In genomic region chrY:18993480-18993879, GRCh38 we compare ENCODE assay signal across 36 cellular contexts.
"Had no signal": no experiment of that assay in that cellular context is flagged by ENCODE, and none has a peak within 500 bp of the region (broad histone marks: within the 10 kb centered on the region; RNA-seq: fewer than 3 reads in every experiment).

No MANE protein-coding gene starts in this region.

- H3K4me1 ChIP-seq: adrenal gland, body of pancreas, breast epithelium had no signal

- H3K36me3 ChIP-seq: adrenal gland, brain microvascular endothelial cell, breast epithelium, cardiac muscle cell had no signal

- H3K9me3 Mint-ChIP-seq: activated B cell treated with CpG ODN at 0.5 μM for 24 hours; activated CD4-positive, alpha-beta memory T cell treated with anti-CD3 and anti-CD28 coated beads for 36 hours; activated CD4-positive, alpha-beta T cell treated with anti-CD3 and anti-CD28 coated beads, Interleukin-2, amount 10 ng/mL, durations not matched to agents 24 days and 14 days; activated CD8-positive, alpha-beta T cell treated with anti-CD3 and anti-CD28 coated beads for 36 hours; activated naive CD4-positive, alpha-beta T cell treated with anti-CD3 and anti-CD28 coated beads, Interleukin-2, amount 50 U/mL, for 72 hours; activated naive CD8-positive, alpha-beta T cell treated with anti-CD3 and anti-CD28 coated beads for 36 hours; activated T-cell treated with anti-CD3 and anti-CD28 coated beads, Interleukin-2, amount 50 U/mL, for 4 hours; activated T-cell treated with anti-CD3 and anti-CD28 coated beads, Interleukin-2, amount 50 U/mL, for 72 hours; activated T-helper 1 cell treated with anti-CD3 and anti-CD28 coated beads, Interleukin-12 subunit alpha, Interleukin-12 subunit beta, Interleukin-2, Interleukin-4 antibody, amounts not matched to agents 30 ng/mL and 10 ng/mL and 1 ng/mL, durations not matched to agents 14 hours and 24 hours and 36 hours; activated T-helper 17 cell treated with anti-CD3 and anti-CD28 coated beads, Interleukin-2, amount 50 U/mL, for 72 hours; T-helper 1 cell treated with Interleukin-12 subunit alpha and Interleukin-12 subunit beta and Interleukin-4 antibody, amounts not matched to agents 30 μg/mL and 1 μg/mL, for 36 hours; T-helper 2 cell treated with Interferon-gamma antibody and Interleukin-4, amounts not matched to agents 5 μg/mL and 100 μg/mL, for 36 hours had no signal

- ATAC-seq: activated naive CD4-positive, alpha-beta T cell treated with anti-CD3 and anti-CD28 coated beads, Interleukin-2, amount 50 U/mL, for 72 hours; activated T-cell treated with anti-CD3 and anti-CD28 coated beads, Interleukin-2, amount 50 U/mL, for 4 hours; activated T-cell treated with anti-CD3 and anti-CD28 coated beads, Interleukin-2, amount 50 U/mL, for 72 hours; activated T-helper 17 cell treated with anti-CD3 and anti-CD28 coated beads, Interleukin-2, amount 50 U/mL, for 72 hours had no signal

- H3K27ac Mint-ChIP-seq: activated B cell treated with CpG ODN at 0.5 μM for 24 hours; activated CD4-positive, alpha-beta memory T cell treated with anti-CD3 and anti-CD28 coated beads for 36 hours; activated CD4-positive, alpha-beta T cell treated with anti-CD3 and anti-CD28 coated beads, Interleukin-2, amount 10 ng/mL, durations not matched to agents 24 days and 14 days; activated CD8-positive, alpha-beta T cell treated with anti-CD3 and anti-CD28 coated beads for 36 hours; activated naive CD4-positive, alpha-beta T cell treated with anti-CD3 and anti-CD28 coated beads for 36 hours; activated naive CD4-positive, alpha-beta T cell treated with anti-CD3 and anti-CD28 coated beads, Interleukin-2, amount 50 U/mL, for 72 hours; activated naive CD8-positive, alpha-beta T cell treated with anti-CD3 and anti-CD28 coated beads for 36 hours; activated T-cell treated with anti-CD3 and anti-CD28 coated beads, Interleukin-2, amount 50 U/mL, for 72 hours; activated T-helper 1 cell treated with anti-CD3 and anti-CD28 coated beads, Interleukin-12 subunit alpha, Interleukin-12 subunit beta, Interleukin-2, Interleukin-4 antibody, amounts not matched to agents 30 ng/mL and 10 ng/mL and 1 ng/mL, durations not matched to agents 14 hours and 24 hours and 36 hours; activated T-helper 17 cell treated with anti-CD3 and anti-CD28 coated beads, Interleukin-2, amount 50 U/mL, for 72 hours; T-helper 1 cell treated with Interleukin-12 subunit alpha and Interleukin-12 subunit beta and Interleukin-4 antibody, amounts not matched to agents 30 μg/mL and 1 μg/mL, for 36 hours; T-helper 2 cell treated with Interferon-gamma antibody and Interleukin-4, amounts not matched to agents 5 μg/mL and 100 μg/mL, for 36 hours had no signal

- H3K27me3 Mint-ChIP-seq: activated B cell treated with CpG ODN at 0.5 μM for 24 hours; activated CD4-positive, alpha-beta memory T cell treated with anti-CD3 and anti-CD28 coated beads for 36 hours; activated CD4-positive, alpha-beta T cell treated with anti-CD3 and anti-CD28 coated beads, Interleukin-2, amount 10 ng/mL, durations not matched to agents 24 days and 14 days; activated CD8-positive, alpha-beta T cell treated with anti-CD3 and anti-CD28 coated beads for 36 hours; activated naive CD8-positive, alpha-beta T cell treated with anti-CD3 and anti-CD28 coated beads for 36 hours; activated T-helper 17 cell treated with anti-CD3 and anti-CD28 coated beads, Interleukin-2, amount 50 U/mL, for 72 hours; central memory CD8-positive, alpha-beta T cell had no signal

- H3K4me1 Mint-ChIP-seq: activated B cell treated with CpG ODN at 0.5 μM for 24 hours; activated CD4-positive, alpha-beta T cell treated with anti-CD3 and anti-CD28 coated beads, Interleukin-2, amount 10 ng/mL, durations not matched to agents 24 days and 14 days; activated T-helper 17 cell treated with anti-CD3 and anti-CD28 coated beads, Interleukin-2, amount 50 U/mL, for 72 hours; central memory CD8-positive, alpha-beta T cell had no signal

- H3K4me3 Mint-ChIP-seq: activated B cell treated with CpG ODN at 0.5 μM for 24 hours; activated CD4-positive, alpha-beta memory T cell treated with anti-CD3 and anti-CD28 coated beads for 36 hours; activated CD4-positive, alpha-beta T cell treated with anti-CD3 and anti-CD28 coated beads, Interleukin-2, amount 10 ng/mL, durations not matched to agents 24 days and 14 days; activated CD8-positive, alpha-beta T cell treated with anti-CD3 and anti-CD28 coated beads for 36 hours; activated naive CD4-positive, alpha-beta T cell treated with anti-CD3 and anti-CD28 coated beads for 36 hours; activated naive CD8-positive, alpha-beta T cell treated with anti-CD3 and anti-CD28 coated beads for 36 hours; activated T-cell treated with anti-CD3 and anti-CD28 coated beads, Interleukin-2, amount 50 U/mL, for 4 hours; activated T-cell treated with anti-CD3 and anti-CD28 coated beads, Interleukin-2, amount 50 U/mL, for 72 hours; activated T-helper 1 cell treated with anti-CD3 and anti-CD28 coated beads, Interleukin-12 subunit alpha, Interleukin-12 subunit beta, Interleukin-2, Interleukin-4 antibody, amounts not matched to agents 30 ng/mL and 10 ng/mL and 1 ng/mL, durations not matched to agents 14 hours and 24 hours and 36 hours; activated T-helper 17 cell treated with anti-CD3 and anti-CD28 coated beads, Interleukin-2, amount 50 U/mL, for 72 hours; central memory CD8-positive, alpha-beta T cell; T-helper 1 cell treated with Interleukin-12 subunit alpha and Interleukin-12 subunit beta and Interleukin-4 antibody, amounts not matched to agents 30 μg/mL and 1 μg/mL, for 36 hours; T-helper 2 cell treated with Interferon-gamma antibody and Interleukin-4, amounts not matched to agents 5 μg/mL and 100 μg/mL, for 36 hours had no signal

- H3K27me3 ChIP-seq: adrenal gland, body of pancreas, brain microvascular endothelial cell, breast epithelium, cardiac muscle cell had no signal

- DNase-seq: activated B cell treated with CpG ODN at 0.5 μM for 24 hours; activated CD4-positive, alpha-beta memory T cell treated with anti-CD3 and anti-CD28 coated beads for 36 hours; activated CD4-positive, alpha-beta T cell treated with anti-CD3 and anti-CD28 coated beads for 4 hours; activated CD4-positive, alpha-beta T cell treated with anti-CD3 and anti-CD28 coated beads, Interleukin-2, amount 10 ng/mL, durations not matched to agents 24 days and 14 days; activated CD4-positive, alpha-beta T cell treated with anti-CD3 and anti-CD28 coated beads, Interleukin-2, amount 50 U/mL, for 1 hour; activated CD4-positive, alpha-beta T cell treated with anti-CD3 and anti-CD28 coated beads, Interleukin-2, amount 50 U/mL, for 4 hours; activated CD4-positive, CD25-positive, alpha-beta regulatory T cell treated with anti-CD3 and anti-CD28 coated beads, Interleukin-2, amount 50 U/mL, for 72 hours; activated CD8-positive, alpha-beta memory T cell treated with anti-CD3 and anti-CD28 coated beads, Interleukin-2, amount 50 U/mL, for 4 hours; activated CD8-positive, alpha-beta T cell treated with anti-CD3 and anti-CD28 coated beads for 36 hours; activated effector memory CD4-positive, alpha-beta T cell treated with anti-CD3 and anti-CD28 coated beads, Interleukin-2, amount 50 U/mL, for 16 hours; activated gamma-delta T cell treated with Interleukin-2 at 50 U/mL for 16 hours; activated naive CD4-positive, alpha-beta T cell; activated naive CD4-positive, alpha-beta T cell treated with anti-CD3 and anti-CD28 coated beads for 36 hours; activated naive CD4-positive, alpha-beta T cell treated with anti-CD3 and anti-CD28 coated beads, Interleukin-2, amount 50 U/mL, for 16 hours; activated naive CD8-positive, alpha-beta T cell treated with anti-CD3 and anti-CD28 coated beads for 36 hours; activated T-cell treated with anti-CD3 and anti-CD28 coated beads for 4 hours; activated T-cell treated with anti-CD3 and anti-CD28 coated beads, Interleukin-2, amount 50 U/mL, for 1 hour; activated T-cell treated with anti-CD3 and anti-CD28 coated beads, Interleukin-2, amount 50 U/mL, for 4 hours; activated T-cell treated with anti-CD3 and anti-CD28 coated beads, Interleukin-2, amount 50 U/mL, for 72 hours; adrenal gland; amniotic stem cell; aorta; body of pancreas; brain microvascular endothelial cell; T-helper 1 cell; T-helper 2 cell; T-helper 9 cell had no signal

- H3K36me3 Mint-ChIP-seq: activated CD4-positive, alpha-beta memory T cell treated with anti-CD3 and anti-CD28 coated beads for 36 hours had no signal

- H3K4me3 ChIP-seq: adrenal gland, body of pancreas, cardiac muscle cell had no signal

- H3K27ac ChIP-seq: adrenal gland, body of pancreas, brain microvascular endothelial cell, breast epithelium, cardiac muscle cell, VCaP had no signal
